10 cellular contexts compared by ENCODE assay signal in the genomic region with DNA sequence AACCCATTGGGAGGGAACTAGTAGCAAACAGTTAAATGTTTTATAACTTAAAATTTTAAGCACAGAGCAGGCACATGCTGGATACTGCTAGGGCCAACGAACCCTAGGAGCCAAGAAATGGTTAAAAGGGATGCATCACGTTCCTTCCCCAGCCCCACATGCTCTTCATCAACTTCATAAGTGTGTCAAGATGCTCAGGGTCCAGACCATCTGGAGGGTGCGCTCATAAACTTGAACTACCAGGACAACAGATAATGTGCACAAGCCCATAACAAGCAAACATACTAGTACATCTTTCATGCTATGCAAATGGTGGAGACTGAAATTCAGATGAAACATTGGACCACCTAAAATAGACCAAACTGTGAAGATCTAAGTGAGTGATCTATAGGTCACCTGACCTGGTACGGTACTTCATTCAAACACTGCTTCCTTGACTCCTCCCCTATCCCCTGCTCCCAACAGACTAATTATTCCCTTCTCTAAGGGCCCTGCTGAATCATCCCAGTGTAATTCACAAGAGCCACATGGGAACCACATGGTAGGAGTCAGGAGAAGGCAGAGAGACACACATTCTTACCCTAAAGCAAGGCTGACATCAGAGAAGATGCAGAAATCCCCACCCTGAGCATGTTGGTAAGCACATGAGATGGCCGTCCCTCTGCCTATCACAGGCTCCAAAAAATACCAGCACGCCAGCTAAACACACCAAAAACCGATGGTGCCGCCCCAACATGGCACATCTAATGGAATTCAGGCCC.
A peak's percentile ranks its signal among the peaks of the same experiment; 100 is the strongest.
DNase-seq lines count a peak whose midpoint lies in the region; ATAC-seq, FAIRE-seq and TF ChIP-seq lines count a peak whose summit lies in the region.
"Had no signal": no experiment of that assay in that cellular context is flagged by ENCODE, and none has a peak within 500 bp of the region (broad histone marks: within the 10 kb centered on the region; RNA-seq: fewer than 3 reads in every experiment).

No MANE protein-coding gene starts in this region.

- H3K4me3 ChIP-seq in adipocyte (ENCODE audit: low read length) (no peak overlapping the region), lung (no peak overlapping the region)

- TF ChIP-seq CTCF in lung (IDR thresholded peaks at IDR 0.05; ENCODE audit: control extremely low read depth, extremely low read depth) (no peak), D721Med (IDR thresholded peaks at IDR 0.05; ENCODE audit: insufficient read depth, missing control alignments) (no peak)

- H3K9me3 ChIP-seq in adipocyte (ENCODE audit: control insufficient read depth, low read length) (no peaks in the 10 kb centered on the region), lung (ENCODE audit: control insufficient read depth in 2 of 2, insufficient read depth in 1 of 2, low read length in 1 of 2) (no peaks in the 10 kb centered on the region)

- H3K36me3 ChIP-seq in adipocyte (ENCODE audit: control insufficient read depth, insufficient read depth, low read length, severe bottlenecking) (peaks cover 14% of the 10 kb centered on the region), lung (ENCODE audit: control insufficient read depth in 2 of 2, insufficient read depth in 2 of 2, low read length in 2 of 2) (peaks cover 0 to 4% of the 10 kb centered on the region in 2 donors)

- FAIRE-seq in D721Med (lab: Jason Lieb, UNC): no peak

- H3K4me1 ChIP-seq in adipocyte (ENCODE audit: control insufficient read depth, insufficient read depth, low read length) (peaks cover 90% of the 10 kb centered on the region), lung (ENCODE audit: control insufficient read depth in 2 of 2, insufficient read depth in 2 of 2, low read length in 2 of 2) (peaks cover 36 to 69% of the 10 kb centered on the region in 2 donors)

- WGBS in lung, 2 donors: 71 to 79% methylated on average over 8 of the region's 8 CpGs

- ATAC-seq in lung (ENCODE audit: insufficient read depth, low FRiP score) (no peak), HG03025 (IDR thresholded peaks at IDR 0.05; ENCODE audit: low FRiP score, unreplicated experiment) (no peak)

- DNase-seq in AG08395 (ENCODE audit: low spot score) (peak; percentile 75), HT1080 (ENCODE audit: low read depth) (peak; percentile 89), adipocyte (ENCODE audit: low read depth) (peak; percentile 79), lung (ENCODE audit: low spot score) (no peak), D721Med (ENCODE audit: insufficient read length, low spot score) (no peak), GDM1 (lab: John Stamatoyannopoulos, UW) (no peak), NCI-H2029 (lab: John Stamatoyannopoulos, UW) (no peak)
- DNase-seq: erythroblast, NCI-H187 treated with DMSO at 0.1 percent for 48 hours had no signal

- H3K27me3 ChIP-seq in adipocyte (replicated peaks; ENCODE audit: control insufficient read depth, insufficient read depth, low read length) (no peaks in the 10 kb centered on the region), lung (ENCODE audit: control insufficient read depth, insufficient read depth) (no peaks in the 10 kb centered on the region)

- peak overlapping the region; percentile 17 to 90 for H3K27ac ChIP-seq in lung (ENCODE audit: low read depth in 1 of 2, low read length in 1 of 2)

- H3K9ac ChIP-seq in adipocyte (ENCODE audit: low read length): no peak overlapping the region

Comparison
In these comparisons a context has a peak if more than half of its experiments do, and no peak if none do; other contexts are left out.
1. DNase-seq: peak in AG08395 (single experiment), HT1080 (single experiment) and adipocyte (single experiment); none in lung (single experiment), D721Med (single experiment), GDM1 (single experiment) and NCI-H2029 (single experiment).